ENCODE assay signal across 8 cellular contexts in genomic region chr4:185096032-185096653, GRCh38. TPM values are rescaled to one million over a fixed set of nuclear protein-coding genes. Genes with fewer than 3 reads are reported as not detected.
DNase-seq lines count a peak whose midpoint lies in the region; ATAC-seq and TF ChIP-seq lines count a peak whose summit lies in the region.

No MANE protein-coding gene starts in this region.

- TF ChIP-seq CTCF in HCT116 (IDR thresholded peaks at IDR 0.05 in 2 of 3, conservative IDR thresholded peaks at IDR 0.05 in 1 of 3; ENCODE audit: borderline replicate concordance in 1 of 3, insufficient read depth in 1 of 3, low read depth in 2 of 3, low read length in 2 of 3) (peak; percentile 58 to 74 (median 71)), esophagus muscularis mucosa (IDR thresholded peaks at IDR 0.05) (peak; percentile 47 to 64 (median 56)), osteocyte (IDR thresholded peaks at IDR 0.05) (peak; percentile 75)

- H3K9me3 ChIP-seq in HCT116 (ENCODE audit: control insufficient read depth in 1 of 2, insufficient read depth in 1 of 2, low read depth in 1 of 2, low read length in 2 of 2), result no peaks in the 10 kb centered on the region
- no peaks in the 10 kb centered on the region for H3K9me3 ChIP-seq in esophagus muscularis mucosa

- RAD21 ChIA-PET in HCT116 (lab: Charles Lee; ENCODE audit: low non-redundant PET in 1 of 2, low total read pairs in 2 of 2, uncharacterized antibody in 2 of 2, unreplicated experiment in 2 of 2), result interaction anchor here (0.7 to 1.3 kb wide), 5 partner anchors 27 to 100 kb away, joined by 3 to 5 read pairs (median 3); no protein-coding TSS in a partner anchor

- no peak overlapping the region for H3K9ac ChIP-seq in HCT116 (ENCODE audit: low read length)

- intact Hi-C loops in HCT116 (cut with micrococcal nuclease) (loop anchor here (1.0 to 5.0 kb wide), 3 partner anchors 57 to 349 kb away; no protein-coding TSS in a partner anchor), esophagus muscularis mucosa (cut with DNase I) (loop anchor here (2.0 to 10.0 kb wide), 3 partner anchors 55 to 351 kb away; no protein-coding TSS in a partner anchor)

- H3K4me3 ChIP-seq in HCT116 (replicated peaks in 1 of 2; ENCODE audit: low read depth in 1 of 2, low read length in 2 of 2) (no peak overlapping the region), esophagus muscularis mucosa (no peak overlapping the region)

- H3K4me2 ChIP-seq in HCT116 (ENCODE audit: low read length), result peak overlapping the region; percentile 10; the same call in 1 of the 2 replicates

- no peaks in the 10 kb centered on the region for H3K4me1 Mint-ChIP-seq in osteocyte (ENCODE audit: unreplicated experiment)

- H3K79me2 ChIP-seq in HCT116 (ENCODE audit: insufficient read depth, low read length), result no peaks in the 10 kb centered on the region

- BruUV-seq in HCT116 (replicated peaks; lab: Mats Ljungman, UMichigan), result no TSS peak

- H2AFZ ChIP-seq in HCT116 (ENCODE audit: low read depth, low read length, poor library complexity, severe bottlenecking), result peak overlapping the region; percentile 84

- H3K36me3 ChIP-seq in HCT116 (ENCODE audit: control insufficient read depth in 1 of 2, insufficient read depth in 2 of 2, low read length in 2 of 2), result no peaks in the 10 kb centered on the region
- no peaks in the 10 kb centered on the region for H3K36me3 ChIP-seq in esophagus muscularis mucosa

- no peak overlapping the region for H3K4me3 Mint-ChIP-seq in osteocyte (ENCODE audit: unreplicated experiment)

- H3K27me3 ChIP-seq in HCT116 (ENCODE audit: insufficient read depth, low read length) (no peaks in the 10 kb centered on the region), esophagus muscularis mucosa (peaks cover 0 to 4% (median 0%) of the 10 kb centered on the region in 4 donors)

- H3K9me2 ChIP-seq in HCT116 (ENCODE audit: insufficient read depth), result no peaks in the 10 kb centered on the region

- H3K27me3 Mint-ChIP-seq in osteocyte (ENCODE audit: unreplicated experiment), result peaks cover 27% of the 10 kb centered on the region

- TF ChIP-seq RAD21 in HCT116 (IDR thresholded peaks at IDR 0.05; ENCODE audit: low read depth), result peak; percentile 80

- no peak for TF ChIP-seq EP300 in esophagus muscularis mucosa (IDR thresholded peaks at IDR 0.05)

- ATAC-seq in HCT116 (peak; percentile 75), HG02571 (IDR thresholded peaks at IDR 0.05; ENCODE audit: unreplicated experiment) (no peak), HG03159 (IDR thresholded peaks at IDR 0.05; ENCODE audit: unreplicated experiment) (no peak)

- POLR2A ChIA-PET in HCT116 (lab: Charles Lee), result interaction anchor here (1.4 to 1.7 kb wide), 3 partner anchors 39 to 91 kb away, joined by 3 to 5 read pairs (median 4); no protein-coding TSS in a partner anchor

- no peak overlapping the region for H3K27ac Mint-ChIP-seq in osteocyte (ENCODE audit: unreplicated experiment)

- H3K4me1 ChIP-seq in HCT116 (ENCODE audit: control insufficient read depth in 1 of 2, insufficient read depth in 2 of 2, low read length in 2 of 2), result no peaks in the 10 kb centered on the region; a peak in 1 of 4 replicates
- no peaks in the 10 kb centered on the region for H3K4me1 ChIP-seq in esophagus muscularis mucosa

- CTCF ChIA-PET in HCT116 (lab: Charles Lee), result interaction anchor here (0.7 to 4.7 kb wide), 25 partner anchors 9 to 830 kb away, joined by 3 to 50 read pairs (median 5); partner anchors contain the start of gene SLC25A4

- H4K20me1 ChIP-seq in HCT116 (ENCODE audit: insufficient read depth), result no peaks in the 10 kb centered on the region

- WGBS in esophagus muscularis mucosa, result 48% methylated on average over 2 of the region's 2 CpGs

- no peak overlapping the region for H3K27ac ChIP-seq in HCT116 (ENCODE audit: low read depth, low read length)
- H3K27ac ChIP-seq in esophagus muscularis mucosa (replicated peaks in 1 of 4), result no peak overlapping the region

- H3K9me3 Mint-ChIP-seq in osteocyte (ENCODE audit: unreplicated experiment), result no peaks in the 10 kb centered on the region

- TF ChIP-seq POLR2A in HCT116 (IDR thresholded peaks at IDR 0.05; ENCODE audit: borderline replicate concordance, extremely low read depth, insufficient read depth, insufficient read length) (no peak), esophagus muscularis mucosa (IDR thresholded peaks at IDR 0.05; ENCODE audit: low read depth) (no peak)

- peak; percentile 27 for DNase-seq in Caki2 (ENCODE audit: low read depth)
- peak; percentile 34 for DNase-seq in HCT116 (ENCODE audit: low read depth, low spot score)
- DNase-seq in RKO (ENCODE audit: low spot score), result peak; percentile 62
- DNase-seq in esophagus muscularis mucosa (ENCODE audit: extremely low spot score), result no peak
- DNase-seq in osteocyte (ENCODE audit: extremely low spot score, unreplicated experiment), result no peak
- DNase-seq in islet precursor cell, result no peak

- in situ Hi-C loops in Caki2 (cut with HindIII; ENCODE audit: low pct_unique_long_range_greater_than_20kb, low sequenced_read_pairs), result no loop called here

- H3K36me3 Mint-ChIP-seq in osteocyte (ENCODE audit: unreplicated experiment), result no peaks in the 10 kb centered on the region

TF ChIP-seq in HCT116, 20 proteins besides CTCF, POLR2A, EP300 and RAD21:
- TF ChIP-seq SIN3A (IDR thresholded peaks at IDR 0.05; ENCODE audit: low read depth), result no peak
- TF ChIP-seq CEBPB (IDR thresholded peaks at IDR 0.05; ENCODE audit: low read depth), result peak; percentile 34; the same call in 1 of the 2 replicates
- 0 out of 2 replicates have a peak, but pooled peaks have one; percentile 18 for TF ChIP-seq SP1 (IDR thresholded peaks at IDR 0.05; ENCODE audit: low read depth)
- TF ChIP-seq POLR2AphosphoS5 (IDR thresholded peaks at IDR 0.05; ENCODE audit: low read depth, low read length), result no peak
- 0 out of 2 replicates have a peak, but pooled peaks have one; percentile 11 for TF ChIP-seq MAX (IDR thresholded peaks at IDR 0.05)
- TF ChIP-seq JUND (IDR thresholded peaks at IDR 0.05), result no peak
- no peak for TF ChIP-seq YY1 (IDR thresholded peaks at IDR 0.05; ENCODE audit: extremely low read depth, insufficient replicate concordance, low read depth, low read length)

RNA-seq across cellular contexts. Expression of gene SLC25A4, which starts 46.9 kb away (rescaled TPM):
- total RNA-seq in Caki2 (2014; rRNA removed; shearing (Covaris generic); ENCODE audit: low replicate concordance), result 13.2 and 23.3 TPM in 2 replicates
- total RNA-seq in HCT116 (2021; ENCODE audit: unreplicated experiment) (27.9 TPM), esophagus muscularis mucosa (100 to 1,000 TPM; 135 to 158 (median 140) TPM), osteocyte (25.6 and 27.7 TPM in 2 replicates)
- 29.4 and 34.0 TPM in 2 replicates for polyA plus RNA-seq in HCT116 (2012)

Comparison
In these comparisons a context has a peak if more than half of its experiments do, and no peak if none do; other contexts are left out.
1. DNase-seq: peak in Caki2 (single experiment), HCT116 (single experiment) and RKO (single experiment); none in esophagus muscularis mucosa (single experiment), osteocyte (single experiment) and islet precursor cell (single experiment).
2. Peak in every context shown above with its lines, with median percentiles within 50 percentile points of each other: CTCF ChIP-seq.